Comparison of ENCODE assay signal across 17 cellular contexts in the genomic region with DNA sequence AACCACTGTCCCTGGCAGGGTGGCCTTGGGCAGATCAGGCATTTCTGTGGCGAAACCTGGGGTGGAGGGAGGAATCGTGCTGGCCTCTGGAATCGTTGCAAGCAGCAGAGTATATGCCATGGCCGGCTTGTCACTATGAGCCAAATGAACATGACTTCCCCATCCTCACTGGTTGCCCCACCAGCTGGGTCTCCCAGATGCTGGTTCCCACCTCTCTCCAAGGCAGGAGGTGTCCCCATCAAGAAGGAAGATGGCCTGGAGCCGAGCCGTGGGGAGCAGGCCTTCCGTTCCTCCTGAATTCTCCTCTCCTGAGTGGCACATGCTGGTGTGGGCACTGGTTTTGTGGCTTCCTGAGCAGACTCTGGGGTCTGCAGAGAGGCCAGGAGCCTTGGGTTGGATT.
DNase-seq lines count a peak whose midpoint lies in the region; ATAC-seq and TF ChIP-seq lines count a peak whose summit lies in the region.
"Had no signal": no experiment of that assay in that cellular context is flagged by ENCODE, and none has a peak within 500 bp of the region (broad histone marks: within the 10 kb centered on the region; RNA-seq: fewer than 3 reads in every experiment).

No MANE protein-coding gene starts in this region.

- no peak overlapping the region for H3K4me3 Mint-ChIP-seq in natural killer cell treated with Interleukin-12 subunit alpha and Interleukin-12 subunit beta and Interleukin-15 and Interleukin-18, amount 100 ng/mL, for 72 hours
- no peak overlapping the region for H3K4me3 Mint-ChIP-seq in natural killer cell
- no peak overlapping the region for H3K4me3 Mint-ChIP-seq in activated CD4-positive, alpha-beta memory T cell treated with anti-CD3 and anti-CD28 coated beads, Interleukin-2, amount 10 ng/mL, durations not matched to agents 7 days and 5 days
- H3K4me3 Mint-ChIP-seq: HFFc6 had no signal

- TF ChIP-seq EP300 in sigmoid colon (IDR thresholded peaks at IDR 0.05): no peak

- intact Hi-C loops in natural killer cell (cut with micrococcal nuclease) (no loop called here), sigmoid colon (cut with DNase I) (no loop called here)

- WGBS in sigmoid colon, 2 donors: 87 to 91% methylated on average over 7 of the region's 7 CpGs

- no peaks in the 10 kb centered on the region for H3K9me3 Mint-ChIP-seq in natural killer cell treated with Interleukin-12 subunit alpha and Interleukin-12 subunit beta and Interleukin-15 and Interleukin-18, amount 100 ng/mL, for 72 hours
- no peaks in the 10 kb centered on the region for H3K9me3 Mint-ChIP-seq in natural killer cell
- H3K9me3 Mint-ChIP-seq in activated CD4-positive, alpha-beta memory T cell treated with anti-CD3 and anti-CD28 coated beads, Interleukin-2, amount 10 ng/mL, durations not matched to agents 7 days and 5 days: peaks cover 2% of the 10 kb centered on the region

- H3K9me3 ChIP-seq in sigmoid colon: peaks cover 0 to 19% (median 5%) of the 10 kb centered on the region in 4 donors
- H3K9me3 ChIP-seq: Caco-2 had no signal

- no peaks in the 10 kb centered on the region for H3K27me3 ChIP-seq in sigmoid colon

- CTCF ChIA-PET in activated CD4-positive, alpha-beta memory T cell treated with anti-CD3 and anti-CD28 coated beads, Interleukin-2, amount 10 ng/mL, durations not matched to agents 7 days and 5 days (lab: Charles Lee): no interaction called here

- no peak overlapping the region for H3K4me3 ChIP-seq in sigmoid colon

- H3K27ac ChIP-seq in sigmoid colon: no peak overlapping the region
- H3K27ac ChIP-seq: 22Rv1, HL-60 had no signal

- H3K4me1 ChIP-seq in sigmoid colon: no peaks in the 10 kb centered on the region
- H3K4me1 ChIP-seq: Caco-2 had no signal

- POLR2A ChIA-PET in activated CD4-positive, alpha-beta memory T cell treated with anti-CD3 and anti-CD28 coated beads, Interleukin-2, amount 10 ng/mL, durations not matched to agents 7 days and 5 days (lab: Charles Lee): no interaction called here

- H3K36me3 Mint-ChIP-seq in natural killer cell treated with Interleukin-12 subunit alpha and Interleukin-12 subunit beta and Interleukin-15 and Interleukin-18, amount 100 ng/mL, for 72 hours: peaks cover 3% of the 10 kb centered on the region
- no peaks in the 10 kb centered on the region for H3K36me3 Mint-ChIP-seq in natural killer cell
- no peaks in the 10 kb centered on the region for H3K36me3 Mint-ChIP-seq in activated CD4-positive, alpha-beta memory T cell treated with anti-CD3 and anti-CD28 coated beads, Interleukin-2, amount 10 ng/mL, durations not matched to agents 7 days and 5 days (ENCODE audit: low read depth)

- no peak overlapping the region for H3K27ac Mint-ChIP-seq in natural killer cell treated with Interleukin-12 subunit alpha and Interleukin-12 subunit beta and Interleukin-15 and Interleukin-18, amount 100 ng/mL, for 72 hours
- no peak overlapping the region for H3K27ac Mint-ChIP-seq in natural killer cell
- no peak overlapping the region for H3K27ac Mint-ChIP-seq in activated CD4-positive, alpha-beta memory T cell treated with anti-CD3 and anti-CD28 coated beads, Interleukin-2, amount 10 ng/mL, durations not matched to agents 7 days and 5 days
- H3K27ac Mint-ChIP-seq: CD8-positive, alpha-beta memory T cell; HFFc6 had no signal

- no peaks in the 10 kb centered on the region for H3K4me1 Mint-ChIP-seq in natural killer cell treated with Interleukin-12 subunit alpha and Interleukin-12 subunit beta and Interleukin-15 and Interleukin-18, amount 100 ng/mL, for 72 hours (ENCODE audit: low read depth in 2 of 2)
- no peaks in the 10 kb centered on the region for H3K4me1 Mint-ChIP-seq in natural killer cell
- no peaks in the 10 kb centered on the region for H3K4me1 Mint-ChIP-seq in activated CD4-positive, alpha-beta memory T cell treated with anti-CD3 and anti-CD28 coated beads, Interleukin-2, amount 10 ng/mL, durations not matched to agents 7 days and 5 days
- H3K4me1 Mint-ChIP-seq: CD8-positive, alpha-beta memory T cell had no signal

- TF ChIP-seq POLR2A in sigmoid colon (IDR thresholded peaks at IDR 0.05): no peak

- H3K27me3 Mint-ChIP-seq in natural killer cell treated with Interleukin-12 subunit alpha and Interleukin-12 subunit beta and Interleukin-15 and Interleukin-18, amount 100 ng/mL, for 72 hours: no peaks in the 10 kb centered on the region
- peaks cover 0 to 6% of the 10 kb centered on the region in 2 donors for H3K27me3 Mint-ChIP-seq in natural killer cell (ENCODE audit: low read depth in 2 of 2)
- no peaks in the 10 kb centered on the region for H3K27me3 Mint-ChIP-seq in activated CD4-positive, alpha-beta memory T cell treated with anti-CD3 and anti-CD28 coated beads, Interleukin-2, amount 10 ng/mL, durations not matched to agents 7 days and 5 days

- ATAC-seq in natural killer cell treated with Interleukin-12 subunit alpha and Interleukin-12 subunit beta and Interleukin-15 and Interleukin-18, amount 100 ng/mL, for 72 hours: no peak
- ATAC-seq in natural killer cell: no peak
- no peak for ATAC-seq in HG02973 (IDR thresholded peaks at IDR 0.05; ENCODE audit: unreplicated experiment)

- DNase-seq in activated effector memory CD4-positive, alpha-beta T cell treated with anti-CD3 and anti-CD28 coated beads, Interleukin-2, amount 50 U/mL, for 16 hours: peak; percentile 13
- DNase-seq in activated effector memory CD4-positive, alpha-beta T cell treated with Interleukin-2 at 50 U/mL for 16 hours: no peak
- DNase-seq in natural killer cell treated with Interleukin-12 subunit alpha and Interleukin-12 subunit beta and Interleukin-15 and Interleukin-18, amount 100 ng/mL, for 72 hours (ENCODE audit: low spot score): peak; percentile 45
- DNase-seq in natural killer cell (no peak), sigmoid colon (peak; percentile 37)
- no peak for DNase-seq in effector CD8-positive, alpha-beta T cell (lab: John Stamatoyannopoulos, UW)
- no peak for DNase-seq in activated CD4-positive, alpha-beta memory T cell treated with anti-CD3 and anti-CD28 coated beads, Interleukin-2, amount 10 ng/mL, durations not matched to agents 7 days and 5 days
- DNase-seq: Caco-2, DMS53, GF-D8, HCEC 1CT, HFFc6, IMR-90 had no signal

- no peaks in the 10 kb centered on the region for H3K36me3 ChIP-seq in sigmoid colon

- no peak for TF ChIP-seq CTCF in natural killer cell (IDR thresholded peaks at IDR 0.05)
- TF ChIP-seq CTCF in sigmoid colon (IDR thresholded peaks at IDR 0.05): no peak

Comparison
In these comparisons a context has a peak if more than half of its experiments do, and no peak if none do; other contexts are left out.
1. DNase-seq: peak in activated effector memory CD4-positive, alpha-beta T cell treated with anti-CD3 and anti-CD28 coated beads, Interleukin-2, amount 50 U/mL, for 16 hours (single experiment), natural killer cell treated with Interleukin-12 subunit alpha and Interleukin-12 subunit beta and Interleukin-15 and Interleukin-18, amount 100 ng/mL, for 72 hours (single experiment) and sigmoid colon (single experiment); none in activated effector memory CD4-positive, alpha-beta T cell treated with Interleukin-2 at 50 U/mL for 16 hours (single experiment), natural killer cell (single experiment), effector CD8-positive, alpha-beta T cell (single experiment) and activated CD4-positive, alpha-beta memory T cell treated with anti-CD3 and anti-CD28 coated beads, Interleukin-2, amount 10 ng/mL, durations not matched to agents 7 days and 5 days (single experiment).